In genomic region chr14:81565441-81566290, GRCh38 we compare ENCODE assay signal across 8 cellular contexts. TPM values are rescaled to one million over a fixed set of nuclear protein-coding genes. Genes with fewer than 3 reads are reported as not detected.
DNase-seq lines count a peak whose midpoint lies in the region; ATAC-seq and TF ChIP-seq lines count a peak whose summit lies in the region.

No MANE protein-coding gene starts in this region.

- H3K27me3 Mint-ChIP-seq in osteocyte (ENCODE audit: unreplicated experiment): peaks cover 4% of the 10 kb centered on the region

- DNase-seq in COLO668 (lab: John Stamatoyannopoulos, UW; ENCODE audit: unreplicated experiment): peak; percentile 46
- peak; percentile 67 for DNase-seq in OCI-M1 (lab: John Stamatoyannopoulos, UW)
- no peak for DNase-seq in osteocyte (ENCODE audit: extremely low spot score, unreplicated experiment)
- DNase-seq in ureter (ENCODE audit: low spot score): no peak
- DNase-seq in NCI-H526 treated with DMSO at 0.1 percent for 48 hours (lab: John Stamatoyannopoulos, UW): no peak

- H3K4me1 Mint-ChIP-seq in osteocyte (ENCODE audit: unreplicated experiment): no peaks in the 10 kb centered on the region

- H3K4me3 Mint-ChIP-seq in osteocyte (ENCODE audit: unreplicated experiment): no peak overlapping the region

- H3K9me3 Mint-ChIP-seq in osteocyte (ENCODE audit: unreplicated experiment): no peaks in the 10 kb centered on the region

- TF ChIP-seq CTCF in osteocyte (IDR thresholded peaks at IDR 0.05): peak; percentile 46

- ATAC-seq in GM18519 (IDR thresholded peaks at IDR 0.05; ENCODE audit: low FRiP score, unreplicated experiment): peak; percentile 84
- peak; percentile 68 for ATAC-seq in HG03025 (IDR thresholded peaks at IDR 0.05; ENCODE audit: low FRiP score, unreplicated experiment)
- peak; percentile 35 for ATAC-seq in esophagus mucosa

- no peaks in the 10 kb centered on the region for H3K36me3 Mint-ChIP-seq in osteocyte (ENCODE audit: unreplicated experiment)

- H3K27ac Mint-ChIP-seq in osteocyte (ENCODE audit: unreplicated experiment): no peak overlapping the region

RNA-seq across cellular contexts. Expression of gene SEL1L, which starts 32.0 kb away (rescaled TPM):
- 33.0 TPM for total RNA-seq in esophagus mucosa
- 140 and 146 TPM in 2 replicates for total RNA-seq in osteocyte
- total RNA-seq in ureter: 87.8 TPM

Comparison
In these comparisons a context has a peak if more than half of its experiments do, and no peak if none do; other contexts are left out.
1. DNase-seq: peak in COLO668 (single experiment) and OCI-M1 (single experiment); none in osteocyte (single experiment), ureter (single experiment) and NCI-H526 treated with DMSO at 0.1 percent for 48 hours (single experiment).
2. Peak in every context shown above with its lines, with median percentiles within 50 percentile points of each other: ATAC-seq.